8 cellular contexts compared by ENCODE assay signal in genomic region chr13:60163525-60164471, GRCh38. TPM values are rescaled to one million over a fixed set of nuclear protein-coding genes. Genes with fewer than 3 reads are reported as not detected.
DNase-seq lines count a peak whose midpoint lies in the region; ATAC-seq and TF ChIP-seq lines count a peak whose summit lies in the region.

Gene DIAPH3 (minus strand): TSS chr13:60163928. CDS start chr13:60163766, 162 bp downstream.

- H2BK20ac ChIP-seq in H9 (ENCODE audit: low read depth, low read length, poor library complexity, severe bottlenecking), result no peak within 1 kb of the TSS

- H3K56ac ChIP-seq in H9 (ENCODE audit: insufficient read length, low read depth, low read length), result peak within 1 kb of the TSS; percentile 50

- peaks cover 8 to 24% (median 14%) of the 10 kb centered on the region in 3 experiments for H3K36me3 Mint-ChIP-seq in H9 (ENCODE audit: insufficient read depth in 1 of 3, low read depth in 3 of 3)
- peaks cover 39% of the 10 kb centered on the region for H3K36me3 Mint-ChIP-seq in nephron progenitor cell (ENCODE audit: low read depth)

- peaks cover 6% of the 10 kb centered on the region for H3K23me2 ChIP-seq in H9 (ENCODE audit: insufficient read length, low read depth, low read length, poor library complexity, severe bottlenecking)

- H2AK5ac ChIP-seq in H9 (ENCODE audit: insufficient read length, low read length), result peak within 1 kb of the TSS; percentile 88

- H3K4me1 ChIP-seq in ES-I3 (ENCODE audit: insufficient read depth, low read length), result peaks cover 12% of the 10 kb centered on the region
- peaks cover 5% of the 10 kb centered on the region for H3K4me1 ChIP-seq in H9 (ENCODE audit: insufficient read depth, low read length)

- H3K23ac ChIP-seq in H9 (ENCODE audit: insufficient read length, low read depth, low read length), result no peak within 1 kb of the TSS

- peak within 1 kb of the TSS; percentile 94 for H4K5ac ChIP-seq in H9 (ENCODE audit: insufficient read length, low read depth, low read length)

- H3K27ac ChIP-seq in H9 (ENCODE audit: insufficient read length, low read depth, low read length), result peak within 1 kb of the TSS; percentile 94

- H2BK15ac ChIP-seq in H9 (ENCODE audit: low read depth, low read length), result no peak within 1 kb of the TSS

- no CpG with 5 or more reads among the region's 62 CpGs for WGBS in H9 (ENCODE audit: extremely low coverage, insufficient read length, low lambda C conversion rate)

- H2AFZ ChIP-seq in H9 (ENCODE audit: low read length), result no peak within 1 kb of the TSS

- H3K9ac ChIP-seq in ES-I3 (ENCODE audit: low read depth, low read length), result peak within 1 kb of the TSS; percentile 99
- H3K9ac ChIP-seq in H9 (ENCODE audit: extremely low read depth, insufficient read length, low read length), result peak within 1 kb of the TSS; percentile 99

- TF ChIP-seq CTCF in H9 (conservative IDR thresholded peaks at IDR 0.05) (no peak), fibroblast of the aortic adventitia (IDR thresholded peaks at IDR 0.05; ENCODE audit: insufficient read depth, low read length) (no peak), nephron progenitor cell (IDR thresholded peaks at IDR 0.05) (no peak)

- H3T11ph ChIP-seq in H9 (ENCODE audit: low read length), result no peak within 1 kb of the TSS

- no peaks in the 10 kb centered on the region for H3K79me1 ChIP-seq in H9 (ENCODE audit: insufficient read depth, low read depth, low read length, poor library complexity, severe bottlenecking)

- H4K20me1 ChIP-seq in H9 (ENCODE audit: control insufficient read depth, insufficient read depth, insufficient read length), result no peaks in the 10 kb centered on the region

- H3K18ac ChIP-seq in H9 (ENCODE audit: insufficient read length, low read depth, low read length), result peak within 1 kb of the TSS; percentile 91

- peak within 1 kb of the TSS; percentile 70 for H2BK12ac ChIP-seq in H9 (ENCODE audit: insufficient read length, low read depth, low read length)

- H3K4me3 Mint-ChIP-seq in H9 (peak within 1 kb of the TSS; percentile 90 to 96), nephron progenitor cell (peak within 1 kb of the TSS; percentile 90)
- H3K4me3 Mint-ChIP-seq in stimulated activated naive CD8-positive, alpha-beta T cell treated with anti-CD3 and anti-CD28 coated beads, Interleukin-15, amount 100 ng/mL, for 72 hours, result peak within 1 kb of the TSS; percentile 96 to 98

- H3K14ac ChIP-seq in H9 (ENCODE audit: insufficient read depth, low read length), result peak within 1 kb of the TSS; percentile 99

- H3K36me3 ChIP-seq in ES-I3 (ENCODE audit: insufficient read depth, low read length), result peaks cover 7% of the 10 kb centered on the region; the same call in 1 of the 2 replicates
- H3K36me3 ChIP-seq in MG63, result peaks cover 16% of the 10 kb centered on the region

- H3K27me3 Mint-ChIP-seq in H9 (ENCODE audit: low read depth) (no peaks in the 10 kb centered on the region), nephron progenitor cell (ENCODE audit: low read depth, poor library complexity) (no peaks in the 10 kb centered on the region)
- no peaks in the 10 kb centered on the region for H3K27me3 Mint-ChIP-seq in stimulated activated naive CD8-positive, alpha-beta T cell treated with anti-CD3 and anti-CD28 coated beads, Interleukin-15, amount 100 ng/mL, for 72 hours

- no peak within 1 kb of the TSS for H4K8ac ChIP-seq in H9 (replicated peaks; ENCODE audit: insufficient read length, low read depth, low read length)

- H2BK5ac ChIP-seq in H9 (ENCODE audit: insufficient read length, low read length), result peak within 1 kb of the TSS; percentile 97

- H3K9me3 ChIP-seq in ES-I3 (ENCODE audit: control insufficient read depth, insufficient read depth, low read length) (no peaks in the 10 kb centered on the region), H9 (ENCODE audit: control insufficient read depth, low read depth, low read length) (no peaks in the 10 kb centered on the region), MG63 (no peaks in the 10 kb centered on the region)

- DNase-seq in H9 (peak; percentile 97), MG63 (peak; percentile 97), SHP77 treated with DMSO at 0.1 percent for 48 hours (lab: John Stamatoyannopoulos, UW) (peak; percentile 79), fibroblast of the aortic adventitia (ENCODE audit: low read depth) (peak; percentile 95), nephron progenitor cell (peak; percentile 97)
- DNase-seq in activated effector memory CD4-positive, alpha-beta T cell treated with anti-CD3 and anti-CD28 coated beads, Interleukin-2, amount 50 U/mL, for 16 hours, result peak; percentile 97
- DNase-seq in stimulated activated naive CD8-positive, alpha-beta T cell treated with anti-CD3 and anti-CD28 coated beads, Interleukin-15, amount 100 ng/mL, for 72 hours, result peak; percentile 93 to 96

- peak within 1 kb of the TSS; percentile 96 to 98 (median 97) for H3K27ac Mint-ChIP-seq in H9
- peak within 1 kb of the TSS; percentile 99 for H3K27ac Mint-ChIP-seq in nephron progenitor cell
- H3K27ac Mint-ChIP-seq in stimulated activated naive CD8-positive, alpha-beta T cell treated with anti-CD3 and anti-CD28 coated beads, Interleukin-15, amount 100 ng/mL, for 72 hours, result peak within 1 kb of the TSS; percentile 99

- H3K27me3 ChIP-seq in H9 (ENCODE audit: insufficient read depth, low read length) (no peaks in the 10 kb centered on the region), MG63 (no peaks in the 10 kb centered on the region)

- H3K9me3 Mint-ChIP-seq in H9 (no peaks in the 10 kb centered on the region; a peak in 1 of 5 replicates), nephron progenitor cell (peaks cover 3% of the 10 kb centered on the region)
- H3K9me3 Mint-ChIP-seq in stimulated activated naive CD8-positive, alpha-beta T cell treated with anti-CD3 and anti-CD28 coated beads, Interleukin-15, amount 100 ng/mL, for 72 hours, result peaks cover 10 to 12% of the 10 kb centered on the region in 2 donors

- H3K4me1 Mint-ChIP-seq in H9 (peaks cover 37 to 40% of the 10 kb centered on the region in 2 experiments), nephron progenitor cell (peaks cover 44% of the 10 kb centered on the region)
- H3K4me1 Mint-ChIP-seq in stimulated activated naive CD8-positive, alpha-beta T cell treated with anti-CD3 and anti-CD28 coated beads, Interleukin-15, amount 100 ng/mL, for 72 hours, result peaks cover 41% of the 10 kb centered on the region

- no peak within 1 kb of the TSS for H4K91ac ChIP-seq in H9 (ENCODE audit: insufficient read length, low read depth, low read length)

- peak within 1 kb of the TSS; percentile 99 for H3K4me3 ChIP-seq in MG63
- H3K4me3 ChIP-seq in fibroblast of the aortic adventitia (ENCODE audit: low read depth, low read length), result peak within 1 kb of the TSS; percentile 91

- ATAC-seq in stimulated activated naive CD8-positive, alpha-beta T cell treated with anti-CD3 and anti-CD28 coated beads, Interleukin-15, amount 100 ng/mL, for 72 hours, result peak; percentile 98

- peak within 1 kb of the TSS; percentile 94 for H3K4me2 ChIP-seq in H9 (ENCODE audit: insufficient read depth, insufficient read length, low read length)

- H2BK120ac ChIP-seq in H9 (ENCODE audit: low read depth, low read length, poor library complexity, severe bottlenecking), result no peak within 1 kb of the TSS

- peak within 1 kb of the TSS; percentile 8; the same call in 1 of the 2 replicates for H3K4ac ChIP-seq in H9 (ENCODE audit: low read depth, low read length)

- peaks cover 20% of the 10 kb centered on the region; the same call in 1 of the 2 replicates for H3K79me2 ChIP-seq in H9 (ENCODE audit: insufficient read depth, low read length)

RNA-seq across cellular contexts. Expression of gene DIAPH3, which starts in this region (rescaled TPM):
- total RNA-seq in H9 (2021) (22.6 and 23.1 TPM in 2 replicates), fibroblast of the aortic adventitia (ENCODE audit: low replicate concordance) (4.8 and 40.9 TPM in 2 replicates)
- total RNA-seq in MG63 (2014; rRNA removed; shearing (Covaris generic); ENCODE audit: low replicate concordance), result 24.8 and 32.4 TPM in 2 replicates

Comparison
In these comparisons a context has a peak if more than half of its experiments do, and no peak if none do; other contexts are left out.
1. Peak in every context shown above with its lines: DNase-seq, ATAC-seq, H3K4me3 ChIP-seq and H3K27ac ChIP-seq.